ENCODE assay signal across 11 cellular contexts in genomic region chr2:109185338-109185737, GRCh38. TPM values are rescaled to one million over a fixed set of nuclear protein-coding genes. Genes with fewer than 3 reads are reported as not detected.
DNase-seq lines count a peak whose midpoint lies in the region; ATAC-seq, FAIRE-seq and TF ChIP-seq lines count a peak whose summit lies in the region.
"Had no signal": no experiment of that assay in that cellular context is flagged by ENCODE, and none has a peak within 500 bp of the region (broad histone marks: within the 10 kb centered on the region; RNA-seq: fewer than 3 reads in every experiment).

No MANE protein-coding gene starts in this region.

- H3K36me3 ChIP-seq in right lobe of liver (no peaks in the 10 kb centered on the region), HepG2 (replicated peaks in 1 of 2; ENCODE audit: control insufficient read depth in 1 of 2, insufficient read depth in 2 of 2, low read length in 2 of 2) (no peaks in the 10 kb centered on the region), esophagus muscularis mucosa (no peaks in the 10 kb centered on the region), aorta (ENCODE audit: control insufficient read depth in 1 of 2, insufficient read depth in 2 of 2, low read length in 1 of 2) (no peaks in the 10 kb centered on the region)

- H3K9ac ChIP-seq in HepG2 (ENCODE audit: insufficient read depth, low read depth, low read length): no peak overlapping the region

- 31% methylated on average over 4 of the region's 4 CpGs for WGBS in right lobe of liver (ENCODE audit: insufficient coverage, low coverage, low lambda C conversion rate, missing lambda C conversion rate)
- WGBS in HepG2 (ENCODE audit: low lambda C conversion rate): 20% methylated on average over 4 of the region's 4 CpGs
- 23% methylated on average over 4 of the region's 4 CpGs for WGBS in esophagus muscularis mucosa
- WGBS in aorta, 2 donors: 5% methylated on average over 4 of the region's 4 CpGs

- H4K20me1 ChIP-seq in HepG2 (ENCODE audit: insufficient read depth, low read length): no peaks in the 10 kb centered on the region

- TF ChIP-seq POLR2A in right lobe of liver (IDR thresholded peaks at IDR 0.05): no peak
- no peak for TF ChIP-seq POLR2A in HepG2 (IDR thresholded peaks at IDR 0.05; ENCODE audit: insufficient read depth in 1 of 2, low read depth in 2 of 2, low read length in 2 of 2)
- no peak for TF ChIP-seq POLR2A in esophagus muscularis mucosa (IDR thresholded peaks at IDR 0.05; ENCODE audit: low read depth)

- H3K9me3 ChIP-seq in right lobe of liver: no peaks in the 10 kb centered on the region
- no peaks in the 10 kb centered on the region for H3K9me3 ChIP-seq in HepG2 (ENCODE audit: low read length)
- H3K9me3 ChIP-seq in esophagus muscularis mucosa: no peaks in the 10 kb centered on the region
- no peaks in the 10 kb centered on the region for H3K9me3 ChIP-seq in aorta (ENCODE audit: control insufficient read depth, low read length)

- POLR2A ChIA-PET in HepG2 (lab: Yijun Ruan, JAX): no interaction called here

- no peak overlapping the region for H3K27ac ChIP-seq in right lobe of liver
- H3K27ac ChIP-seq in HepG2 (ENCODE audit: extremely low read length, insufficient read depth, low read length): no peak overlapping the region
- peak overlapping the region; percentile 82 to 87 (median 86) for H3K27ac ChIP-seq in esophagus muscularis mucosa (replicated peaks in 1 of 4)
- H3K27ac ChIP-seq in aorta (ENCODE audit: low read depth in 1 of 2, low read length in 2 of 2): peak overlapping the region; percentile 38 to 77

- TF ChIP-seq CTCF in right lobe of liver (IDR thresholded peaks at IDR 0.05): no peak
- TF ChIP-seq CTCF in HepG2 (CRISPR knock-in tag; IDR thresholded peaks at IDR 0.05): no peak
- TF ChIP-seq CTCF in esophagus muscularis mucosa (IDR thresholded peaks at IDR 0.05): no peak

- CTCF ChIA-PET in HepG2 (lab: Yijun Ruan, JAX; ENCODE audit: low intra/inter-chr PET ratio, low total read pairs): no interaction called here

- BruUV-seq in HepG2 (replicated peaks; lab: Mats Ljungman, UMichigan): no TSS peak

- FAIRE-seq in HepG2 (lab: Jason Lieb, UNC) (no peak), urothelium cell line (lab: Jason Lieb, UNC) (no peak), GM19239 (lab: Jason Lieb, UNC) (no peak)

- ATAC-seq in right lobe of liver (peak; percentile 64 to 92 (median 74)), HepG2 (no peak), aorta (ENCODE audit: low FRiP score) (peak; percentile 49), GM18873 (IDR thresholded peaks at IDR 0.05; ENCODE audit: low FRiP score, unreplicated experiment) (no peak)

- H3K4me2 ChIP-seq in HepG2 (ENCODE audit: low read depth, low read length): no peak overlapping the region

- intact Hi-C loops in right lobe of liver (cut with DNase I): no loop called here
- intact Hi-C loops in HepG2 (cut with micrococcal nuclease; ENCODE audit: unreplicated experiment): no loop called here
- intact Hi-C loops in esophagus muscularis mucosa (cut with DNase I): no loop called here
- intact Hi-C loops in aorta (cut with DNase I): no loop called here

- TF ChIP-seq RAD21 in HepG2 (CRISPR knock-in tag; IDR thresholded peaks at IDR 0.05): no peak

- peak in 1 of 3 donors; percentile 54 for DNase-seq in right lobe of liver
- no peak for DNase-seq in HepG2 (ENCODE audit: low spot score)
- DNase-seq in esophagus muscularis mucosa (ENCODE audit: extremely low spot score): no peak
- DNase-seq in mucosa of gallbladder (ENCODE audit: low spot score): peak; percentile 43
- no peak for DNase-seq in aorta
- no peak for DNase-seq in urothelium cell line (ENCODE audit: low spot score)
- no peak for DNase-seq in GM19239 (ENCODE audit: insufficient read length, low spot score)
- DNase-seq: activated naive CD4-positive, alpha-beta T cell treated with anti-CD3 and anti-CD28 coated beads, Interleukin-2, amount 10 ng/mL, durations not matched to agents 7 days and 5 days; stimulated activated CD4-positive, alpha-beta T cell treated with anti-CD3 and anti-CD28 coated beads, Interleukin-4, amount 100 ng/mL, for 1 hour had no signal

- H3K4me3 ChIP-seq in right lobe of liver (no peak overlapping the region), HepG2 (replicated peaks in 1 of 3; ENCODE audit: insufficient read depth in 1 of 3, low read depth in 2 of 3, low read length in 3 of 3) (no peak overlapping the region), esophagus muscularis mucosa (peak overlapping the region in 2 of 4 donors; percentile 14 to 24), aorta (ENCODE audit: low read length in 2 of 2) (no peak overlapping the region)

- H3K27me3 ChIP-seq in right lobe of liver (no peaks in the 10 kb centered on the region), HepG2 (ENCODE audit: control insufficient read depth in 1 of 2, insufficient read depth in 2 of 2, low read length in 2 of 2) (peaks cover 0 to 3% of the 10 kb centered on the region in 2 experiments; a peak in 1 of 5 replicates), esophagus muscularis mucosa (no peaks in the 10 kb centered on the region), aorta (ENCODE audit: control insufficient read depth in 1 of 2, insufficient read depth in 2 of 2, low read length in 1 of 2) (no peaks in the 10 kb centered on the region)

- TF ChIP-seq EP300 in HepG2 (IDR thresholded peaks at IDR 0.05; ENCODE audit: low read depth in 2 of 2, low read length in 2 of 2) (no peak), HepG2 (CRISPR knock-in tag; IDR thresholded peaks at IDR 0.05; ENCODE audit: borderline replicate concordance) (no peak), esophagus muscularis mucosa (IDR thresholded peaks at IDR 0.05) (no peak)

- no peaks in the 10 kb centered on the region for H3K79me2 ChIP-seq in HepG2 (ENCODE audit: insufficient read depth, low read length)

- H2AFZ ChIP-seq in HepG2 (ENCODE audit: low read length): no peak overlapping the region

- in situ Hi-C loops in HepG2 (cut with HindIII; ENCODE audit: extremely low pct_ligation_motif_present, low pct_unique_long_range_greater_than_20kb): no loop called here

- H3K4me1 ChIP-seq in right lobe of liver: peaks cover 0 to 5% (median 0%) of the 10 kb centered on the region in 4 donors
- no peaks in the 10 kb centered on the region for H3K4me1 ChIP-seq in HepG2 (ENCODE audit: insufficient read depth, low read length)
- peaks cover 27 to 34% (median 31%) of the 10 kb centered on the region in 4 donors for H3K4me1 ChIP-seq in esophagus muscularis mucosa
- H3K4me1 ChIP-seq in aorta (ENCODE audit: control insufficient read depth in 1 of 2, insufficient read depth in 2 of 2, low read length in 2 of 2): peaks cover 3 to 4% of the 10 kb centered on the region in 2 donors

TF ChIP-seq in HepG2, 621 proteins besides CTCF, POLR2A, EP300 and RAD21 (continues in another document):
- TF ChIP-seq HOXD1 (CRISPR knock-in tag; IDR thresholded peaks at IDR 0.05) (no peak), HBP1 (CRISPR knock-in tag; IDR thresholded peaks at IDR 0.05; ENCODE audit: low read depth) (no peak), ZNF343 (CRISPR knock-in tag; IDR thresholded peaks at IDR 0.05) (no peak), FOXO1 (CRISPR knock-in tag; IDR thresholded peaks at IDR 0.05) (no peak), ZNF674 (CRISPR knock-in tag; IDR thresholded peaks at IDR 0.05; ENCODE audit: low read depth) (no peak), KLF6 (CRISPR knock-in tag; IDR thresholded peaks at IDR 0.05) (no peak), MXD3 (CRISPR knock-in tag; IDR thresholded peaks at IDR 0.05) (no peak)

RNA-seq across cellular contexts. Expression of gene SH3RF3, which starts 56.3 kb away (rescaled TPM):
- total RNA-seq in right lobe of liver (1 to 10 TPM in 4 of 6 experiments, under 1 TPM in 2; 0.68 to 1.6 (median 1.2) TPM), HepG2 (2016; rRNA removed; fragmentation: Illumina TruSeq; extraction: Trizol) (0.04 TPM in 1 of 2 replicates, not detected in the other), esophagus muscularis mucosa (10 to 100 TPM in 2 of 4 donors, 1 to 10 TPM in 2; 6.3 to 17.5 (median 11.3) TPM), mucosa of gallbladder (11.5 TPM), aorta (10 to 100 TPM; 22.8 to 24.4 TPM)
- total RNA-seq in HepG2 (2016; cell fraction: cytosol; rRNA removed; fragmentation: Illumina TruSeq; extraction: Trizol; ENCODE audit: low read depth): not detected in 2 replicates
- 0.02 TPM in 1 of 2 replicates, not detected in the other for total RNA-seq in HepG2 (2016; cell fraction: insoluble cytoplasmic fraction; rRNA removed; fragmentation: Illumina TruSeq; extraction: Trizol)
- not detected in 2 replicates for total RNA-seq in HepG2 (2016; cell fraction: membrane; rRNA removed; fragmentation: Illumina TruSeq; extraction: Trizol)
- not detected in 2 replicates for total RNA-seq in HepG2 (2016; cell fraction: nucleus; rRNA removed; fragmentation: Illumina TruSeq; extraction: Trizol)
- polyA plus RNA-seq in HepG2 (2011; rRNA removed) (0.01 TPM in 1 of 2 replicates, not detected in the other), aorta (10 to 100 TPM in 1 of 2 donors, 1 to 10 TPM in 1; 3.1 to 13.1 TPM)
- not detected in 2 replicates for polyA plus RNA-seq in HepG2 (2011; cell fraction: cytosol; rRNA removed)
- 0.02 TPM in 1 of 2 replicates, not detected in the other for polyA plus RNA-seq in HepG2 (2011; cell fraction: nucleus; rRNA removed)
- 0.03 and 0.05 TPM in 2 replicates for polyA plus RNA-seq in HepG2 (2012)
- polyA plus RNA-seq in HepG2 (2016; cell fraction: cytosol; fragmentation: Illumina TruSeq; extraction: Trizol; ENCODE audit: low read depth): not detected in 2 replicates
- polyA plus RNA-seq in HepG2 (2016; cell fraction: insoluble cytoplasmic fraction; fragmentation: Illumina TruSeq; extraction: Trizol; ENCODE audit: low read depth): 0.03 TPM in 1 of 2 replicates, not detected in the other
- not detected in 2 replicates for polyA plus RNA-seq in HepG2 (2016; cell fraction: membrane; fragmentation: Illumina TruSeq; extraction: Trizol; ENCODE audit: low read depth)
- not detected in 2 replicates for polyA plus RNA-seq in HepG2 (2016; cell fraction: nucleus; fragmentation: Illumina TruSeq; extraction: Trizol; ENCODE audit: insufficient read depth, low read depth)
- 1.4 TPM in 1 of 2 replicates, not detected in the other for polyA minus RNA-seq in HepG2 (2011; rRNA and poly(A)+ RNA removed; ENCODE audit: low replicate concordance)
- polyA minus RNA-seq in HepG2 (2011; cell fraction: cytosol; rRNA and poly(A)+ RNA removed): not detected in 2 replicates
- polyA minus RNA-seq in HepG2 (2011; cell fraction: nucleus; rRNA and poly(A)+ RNA removed): 0.12 and 0.13 TPM in 2 replicates
- total RNA-seq: OCI-LY7 had no signal

Comparison
In these comparisons a context has a peak if more than half of its experiments do, and no peak if none do; other contexts are left out.
1. ATAC-seq: peak in right lobe of liver (4 of 4) and aorta (single experiment); none in HepG2 (single experiment) and GM18873 (single experiment).
2. H3K27ac ChIP-seq: peak in esophagus muscularis mucosa (4 of 4) and aorta (2 of 2); none in right lobe of liver (0 of 3) and HepG2 (single experiment).